Comparison of ENCODE assay signal across 8 cellular contexts in the genomic region with DNA sequence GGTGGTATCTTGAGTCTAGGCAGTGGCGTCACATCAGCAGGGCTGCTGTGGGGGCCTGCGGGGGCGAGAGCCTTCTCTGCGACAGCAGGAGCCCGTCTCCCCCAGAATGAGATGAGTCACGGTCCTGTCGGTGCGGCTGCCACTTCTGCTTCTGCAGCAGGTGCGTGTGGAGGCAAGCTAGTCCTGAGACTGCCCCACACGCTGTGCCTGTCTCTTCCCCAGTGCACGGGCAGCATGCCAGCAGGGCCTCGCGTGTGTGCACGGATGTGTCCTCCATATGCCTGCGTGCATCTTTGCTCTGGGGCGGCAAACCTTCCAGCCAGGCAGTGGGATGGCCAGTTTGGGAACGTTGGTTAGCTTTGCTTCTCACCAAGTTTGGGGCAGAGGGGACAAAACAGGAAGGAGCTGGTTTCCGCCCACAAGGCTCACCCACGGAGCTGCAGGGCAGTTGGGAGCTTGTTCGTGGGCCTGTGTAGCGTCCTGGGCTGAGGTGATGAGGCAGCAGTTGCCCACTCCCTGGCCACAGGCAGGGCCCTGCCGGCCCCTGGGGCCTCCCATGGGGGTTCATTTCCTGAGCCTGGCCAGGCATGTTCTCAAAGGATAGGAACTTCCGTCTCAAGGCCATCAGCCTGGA.
A peak's percentile ranks its signal among the peaks of the same experiment; 100 is the strongest.
DNase-seq lines count a peak whose midpoint lies in the region; ATAC-seq and TF ChIP-seq lines count a peak whose summit lies in the region.

No MANE protein-coding gene starts in this region.

- peaks cover 24% of the 10 kb centered on the region for H3K36me3 Mint-ChIP-seq in chondrocyte (ENCODE audit: low read depth)
- H3K36me3 Mint-ChIP-seq in naive thymus-derived CD8-positive, alpha-beta T cell: peaks cover 0 to 12% (median 2%) of the 10 kb centered on the region in 3 donors
- peaks cover 22% of the 10 kb centered on the region for H3K36me3 Mint-ChIP-seq in neural progenitor cell

- H3K27ac ChIP-seq in KMS-11: peak overlapping the region; percentile 99
- H3K27ac ChIP-seq in neural progenitor cell: no peak overlapping the region

- H3K4me3 ChIP-seq in KMS-11 (IDR thresholded peaks at IDR 0.05; ENCODE audit: insufficient read depth, low read depth, low read length): no peak overlapping the region
- no peak overlapping the region for H3K4me3 ChIP-seq in neural progenitor cell

- H3K9ac ChIP-seq in KMS-11 (peak overlapping the region; percentile 83), neural progenitor cell (no peak overlapping the region)

- DNase-seq in DMS53 treated with DMSO at 0.1 percent for 48 hours (lab: John Stamatoyannopoulos, UW; ENCODE audit: unreplicated experiment): peak; percentile 32
- peak; percentile 78 to 85 for DNase-seq in activated CD4-positive, alpha-beta T cell treated with anti-CD3 and anti-CD28 coated beads for 4 hours
- DNase-seq in chondrocyte (ENCODE audit: low spot score): no peak
- peak; percentile 26 to 91 (median 61) for DNase-seq in naive thymus-derived CD8-positive, alpha-beta T cell
- peak; percentile 86 to 92 for DNase-seq in stimulated activated naive CD8-positive, alpha-beta T cell treated with anti-CD3 and anti-CD28 coated beads, Interleukin-15, amount 100 ng/mL, for 72 hours
- DNase-seq in neural progenitor cell (ENCODE audit: low spot score): no peak

- H3K79me2 ChIP-seq in KMS-11 (ENCODE audit: insufficient read depth, low read depth) (peaks cover 6% of the 10 kb centered on the region; the same call in 1 of the 2 replicates), neural progenitor cell (ENCODE audit: low read depth) (no peaks in the 10 kb centered on the region)

- H3K4me1 ChIP-seq in KMS-11 (ENCODE audit: low read depth, poor library complexity, severe bottlenecking) (peaks cover 59% of the 10 kb centered on the region), neural progenitor cell (no peaks in the 10 kb centered on the region)

- no peaks in the 10 kb centered on the region for H3K9me3 ChIP-seq in neural progenitor cell (ENCODE audit: low read depth)

- peak overlapping the region; percentile 76 for H3K27ac Mint-ChIP-seq in chondrocyte (ENCODE audit: unreplicated experiment)
- peak overlapping the region; percentile 41 to 93 (median 84) for H3K27ac Mint-ChIP-seq in naive thymus-derived CD8-positive, alpha-beta T cell
- peak overlapping the region; percentile 92 to 97 for H3K27ac Mint-ChIP-seq in stimulated activated naive CD8-positive, alpha-beta T cell treated with anti-CD3 and anti-CD28 coated beads, Interleukin-15, amount 100 ng/mL, for 72 hours
- H3K27ac Mint-ChIP-seq in neural progenitor cell: no peak overlapping the region

- peak; percentile 73 for ATAC-seq in GM21381 (IDR thresholded peaks at IDR 0.05; ENCODE audit: unreplicated experiment)
- peak; percentile 97 to 98 for ATAC-seq in naive thymus-derived CD8-positive, alpha-beta T cell
- ATAC-seq in stimulated activated naive CD8-positive, alpha-beta T cell treated with anti-CD3 and anti-CD28 coated beads, Interleukin-15, amount 100 ng/mL, for 72 hours: peak; percentile 89

- H4K20me1 ChIP-seq in KMS-11 (ENCODE audit: insufficient read depth): no peaks in the 10 kb centered on the region
- H4K20me1 ChIP-seq in neural progenitor cell (ENCODE audit: low read depth): peaks cover 40% of the 10 kb centered on the region

- H3K4me1 Mint-ChIP-seq in chondrocyte (ENCODE audit: low read depth): peaks cover 44% of the 10 kb centered on the region
- peaks cover 17 to 63% (median 38%) of the 10 kb centered on the region in 4 donors for H3K4me1 Mint-ChIP-seq in naive thymus-derived CD8-positive, alpha-beta T cell
- peaks cover 59% of the 10 kb centered on the region for H3K4me1 Mint-ChIP-seq in stimulated activated naive CD8-positive, alpha-beta T cell treated with anti-CD3 and anti-CD28 coated beads, Interleukin-15, amount 100 ng/mL, for 72 hours
- peaks cover 26% of the 10 kb centered on the region for H3K4me1 Mint-ChIP-seq in neural progenitor cell

- no peaks in the 10 kb centered on the region for H3K27me3 Mint-ChIP-seq in chondrocyte (ENCODE audit: low read depth)
- no peaks in the 10 kb centered on the region for H3K27me3 Mint-ChIP-seq in naive thymus-derived CD8-positive, alpha-beta T cell
- no peaks in the 10 kb centered on the region for H3K27me3 Mint-ChIP-seq in stimulated activated naive CD8-positive, alpha-beta T cell treated with anti-CD3 and anti-CD28 coated beads, Interleukin-15, amount 100 ng/mL, for 72 hours
- no peaks in the 10 kb centered on the region for H3K27me3 Mint-ChIP-seq in neural progenitor cell (ENCODE audit: insufficient read depth, low read depth)

- H3K27me3 ChIP-seq in KMS-11 (ENCODE audit: insufficient read depth, low read depth) (no peaks in the 10 kb centered on the region), neural progenitor cell (no peaks in the 10 kb centered on the region)

- POLR2A ChIA-PET in naive thymus-derived CD8-positive, alpha-beta T cell (lab: Charles Lee): interaction anchor here (0.5 to 2.9 kb wide), 3 partner anchors 8 to 37 kb away, joined by 4 to 12 read pairs (median 5); no protein-coding TSS in a partner anchor

- H2AFZ ChIP-seq in KMS-11 (ENCODE audit: low read depth): peak overlapping the region; percentile 58; the same call in 1 of the 2 replicates
- H2AFZ ChIP-seq in neural progenitor cell (replicated peaks): no peak overlapping the region

- H3K36me3 ChIP-seq in KMS-11 (ENCODE audit: insufficient read depth) (no peaks in the 10 kb centered on the region), neural progenitor cell (no peaks in the 10 kb centered on the region)

- peak overlapping the region; percentile 71 for H3K4me2 ChIP-seq in KMS-11
- H3K4me2 ChIP-seq in neural progenitor cell: no peak overlapping the region

- H3K9me3 Mint-ChIP-seq in chondrocyte (ENCODE audit: low read depth) (no peaks in the 10 kb centered on the region), neural progenitor cell (no peaks in the 10 kb centered on the region)
- no peaks in the 10 kb centered on the region for H3K9me3 Mint-ChIP-seq in naive thymus-derived CD8-positive, alpha-beta T cell
- no peaks in the 10 kb centered on the region for H3K9me3 Mint-ChIP-seq in stimulated activated naive CD8-positive, alpha-beta T cell treated with anti-CD3 and anti-CD28 coated beads, Interleukin-15, amount 100 ng/mL, for 72 hours

- TF ChIP-seq CTCF in KMS-11 (conservative IDR thresholded peaks at IDR 0.05; ENCODE audit: low read depth, low read length) (no peak), chondrocyte (IDR thresholded peaks at IDR 0.05) (no peak), neural progenitor cell (IDR thresholded peaks at IDR 0.05) (no peak)

- H3F3A ChIP-seq in neural progenitor cell (ENCODE audit: low read depth): no peaks in the 10 kb centered on the region

- no peak overlapping the region for H3K4me3 Mint-ChIP-seq in chondrocyte (ENCODE audit: unreplicated experiment)
- H3K4me3 Mint-ChIP-seq in naive thymus-derived CD8-positive, alpha-beta T cell: peak overlapping the region; percentile 64 to 88 (median 72)
- peak overlapping the region; percentile 76 to 86 for H3K4me3 Mint-ChIP-seq in stimulated activated naive CD8-positive, alpha-beta T cell treated with anti-CD3 and anti-CD28 coated beads, Interleukin-15, amount 100 ng/mL, for 72 hours
- H3K4me3 Mint-ChIP-seq in neural progenitor cell: no peak overlapping the region

Comparison
In these comparisons a context has a peak if more than half of its experiments do, and no peak if none do; other contexts are left out.
1. DNase-seq: peak in DMS53 treated with DMSO at 0.1 percent for 48 hours (single experiment), activated CD4-positive, alpha-beta T cell treated with anti-CD3 and anti-CD28 coated beads for 4 hours (2 of 2), naive thymus-derived CD8-positive, alpha-beta T cell (10 of 10) and stimulated activated naive CD8-positive, alpha-beta T cell treated with anti-CD3 and anti-CD28 coated beads, Interleukin-15, amount 100 ng/mL, for 72 hours (2 of 2); none in chondrocyte (single experiment) and neural progenitor cell (single experiment).
2. H3K4me3 Mint-ChIP-seq: peak in naive thymus-derived CD8-positive, alpha-beta T cell (10 of 10) and stimulated activated naive CD8-positive, alpha-beta T cell treated with anti-CD3 and anti-CD28 coated beads, Interleukin-15, amount 100 ng/mL, for 72 hours (2 of 2); none in chondrocyte (single experiment) and neural progenitor cell (single experiment).
3. Peak in every context shown above with its lines, with median percentiles within 50 percentile points of each other: ATAC-seq.